In genomic region chr10:78194539-78195402, GRCh38 we compare ENCODE assay signal across 21 cellular contexts.
DNase-seq lines count a peak whose midpoint lies in the region; ATAC-seq, FAIRE-seq and TF ChIP-seq lines count a peak whose summit lies in the region.
"Had no signal": no experiment of that assay in that cellular context is flagged by ENCODE, and none has a peak within 500 bp of the region (broad histone marks: within the 10 kb centered on the region; RNA-seq: fewer than 3 reads in every experiment).

No MANE protein-coding gene starts in this region.

- DNase-seq in NCI-H2081 (lab: John Stamatoyannopoulos, UW) = peak; percentile 54 to 77
- no peak for DNase-seq in NCI-H2081 treated with DMSO at 0.1 percent for 48 hours (lab: John Stamatoyannopoulos, UW)
- peak; percentile 85 for DNase-seq in NCI-H69 (lab: John Stamatoyannopoulos, UW)
- DNase-seq in cardiac fibroblast (ENCODE audit: low read depth in 2 of 2) = peak; percentile 8 to 20
- peak; percentile 55 for DNase-seq in posterior vena cava (ENCODE audit: low spot score)
- no peak for DNase-seq in HepG2 (ENCODE audit: low spot score)
- no peak for DNase-seq in HuH-7 (ENCODE audit: low spot score)
- DNase-seq in chondrocyte (ENCODE audit: low spot score) = no peak
- DNase-seq: 8988T; activated CD4-positive, alpha-beta T cell treated with anti-CD3 and anti-CD28 coated beads, Interleukin-2, amount 50 U/mL, for 1 hour; activated T-cell treated with anti-CD3 and anti-CD28 coated beads, Interleukin-2, amount 50 U/mL, for 48 hours; amniotic stem cell; Caco-2; H7; islet precursor cell; MV-4-11; NCI-H446 treated with DMSO at 0.1 percent for 48 hours; ovary; PC-9; T-helper 17 cell had no signal

- no peaks in the 10 kb centered on the region for H3K4me1 ChIP-seq in HepG2 (ENCODE audit: insufficient read depth, low read length)
- H3K4me1 ChIP-seq: Caco-2, suprapubic skin had no signal

- no peaks in the 10 kb centered on the region for H3K4me1 Mint-ChIP-seq in chondrocyte (ENCODE audit: low read depth)
- H3K4me1 Mint-ChIP-seq: T-helper 17 cell had no signal

- H3K4me3 ChIP-seq in cardiac fibroblast (replicated peaks in 1 of 2; ENCODE audit: low read depth in 2 of 2, low read length in 2 of 2) (no peak overlapping the region), HepG2 (replicated peaks in 1 of 3; ENCODE audit: insufficient read depth in 1 of 3, low read depth in 2 of 3, low read length in 3 of 3) (no peak overlapping the region)
- H3K4me3 ChIP-seq: ovary, PC-9, suprapubic skin had no signal

- no peak overlapping the region for H3K27ac ChIP-seq in HepG2 (ENCODE audit: extremely low read length, insufficient read depth, low read length)
- H3K27ac ChIP-seq: ovary, PC-9, suprapubic skin had no signal

- H3K79me2 ChIP-seq in HepG2 (ENCODE audit: insufficient read depth, low read length) = no peaks in the 10 kb centered on the region

- TF ChIP-seq CTCF in cardiac fibroblast (IDR thresholded peaks at IDR 0.05; ENCODE audit: low read depth, low read length) = no peak
- no peak for TF ChIP-seq CTCF in HepG2 (CRISPR knock-in tag; IDR thresholded peaks at IDR 0.05)
- no peak for TF ChIP-seq CTCF in chondrocyte (IDR thresholded peaks at IDR 0.05)

- no peak overlapping the region for H3K4me2 ChIP-seq in HepG2 (ENCODE audit: low read depth, low read length)
- H3K4me2 ChIP-seq: PC-9 had no signal

- TF ChIP-seq POLR2A in HepG2 (IDR thresholded peaks at IDR 0.05; ENCODE audit: insufficient read depth in 1 of 2, low read depth in 2 of 2, low read length in 2 of 2) = no peak

- 9% methylated on average over 4 of the region's 10 CpGs for WGBS in HepG2 (ENCODE audit: low lambda C conversion rate)

- no peak overlapping the region for H3K27ac Mint-ChIP-seq in chondrocyte (ENCODE audit: unreplicated experiment)
- H3K27ac Mint-ChIP-seq: T-helper 17 cell had no signal

- peaks cover 20% of the 10 kb centered on the region for H3K27me3 Mint-ChIP-seq in chondrocyte (ENCODE audit: low read depth)

- H2AFZ ChIP-seq in HepG2 (ENCODE audit: low read length) = no peak overlapping the region
- H2AFZ ChIP-seq: PC-9 had no signal

- no peak overlapping the region for H3K4me3 Mint-ChIP-seq in chondrocyte (ENCODE audit: unreplicated experiment)
- H3K4me3 Mint-ChIP-seq: T-helper 17 cell had no signal

- no peaks in the 10 kb centered on the region; the same call in 1 of the 2 replicates for H3K9me3 ChIP-seq in HepG2 (ENCODE audit: low read length)
- H3K9me3 ChIP-seq: ovary, suprapubic skin had no signal

- in situ Hi-C loops in HepG2 (cut with HindIII; ENCODE audit: extremely low pct_ligation_motif_present, low pct_unique_long_range_greater_than_20kb) = no loop called here

- no peak for ATAC-seq in HepG2
- ATAC-seq: T-helper 17 cell had no signal

- H3K27me3 ChIP-seq in HepG2 (ENCODE audit: control insufficient read depth in 1 of 2, insufficient read depth in 2 of 2, low read length in 2 of 2) = peaks cover 3 to 14% of the 10 kb centered on the region in 2 experiments; a peak in 3 of 5 replicates
- H3K27me3 ChIP-seq: ovary had no signal

- TF ChIP-seq RAD21 in HepG2 (CRISPR knock-in tag; IDR thresholded peaks at IDR 0.05) = no peak

- peaks cover 3% of the 10 kb centered on the region for H3K36me3 Mint-ChIP-seq in chondrocyte (ENCODE audit: low read depth)

- no peaks in the 10 kb centered on the region for H3K36me3 ChIP-seq in HepG2 (replicated peaks in 1 of 2; ENCODE audit: control insufficient read depth in 1 of 2, insufficient read depth in 2 of 2, low read length in 2 of 2)
- H3K36me3 ChIP-seq: ovary, suprapubic skin had no signal

- H3K9ac ChIP-seq in HepG2 (ENCODE audit: insufficient read depth, low read depth, low read length) = no peak overlapping the region

- intact Hi-C loops in posterior vena cava (cut with DNase I) = no loop called here
- intact Hi-C loops in HepG2 (cut with micrococcal nuclease; ENCODE audit: unreplicated experiment) = loop anchor here (5.0 kb wide), 1 partner anchor 748 kb away; no protein-coding TSS in a partner anchor

- BruUV-seq in HepG2 (replicated peaks; lab: Mats Ljungman, UMichigan) = no TSS peak

- no peak for FAIRE-seq in HepG2 (lab: Jason Lieb, UNC)

- TF ChIP-seq EP300 in HepG2 (IDR thresholded peaks at IDR 0.05; ENCODE audit: low read depth in 2 of 2, low read length in 2 of 2) (no peak), HepG2 (CRISPR knock-in tag; IDR thresholded peaks at IDR 0.05; ENCODE audit: borderline replicate concordance) (no peak)

- POLR2A ChIA-PET in HepG2 (lab: Yijun Ruan, JAX) = no interaction called here

- no peaks in the 10 kb centered on the region for H4K20me1 ChIP-seq in HepG2 (ENCODE audit: insufficient read depth, low read length)

- CTCF ChIA-PET in HepG2 (lab: Yijun Ruan, JAX; ENCODE audit: low intra/inter-chr PET ratio, low total read pairs) = no interaction called here

- peaks cover 4% of the 10 kb centered on the region for H3K9me3 Mint-ChIP-seq in chondrocyte (ENCODE audit: low read depth)

TF ChIP-seq in HepG2, 621 proteins besides CTCF, POLR2A, EP300 and RAD21:
- TF ChIP-seq KMT2A (CRISPR knock-in tag; IDR thresholded peaks at IDR 0.05) (no peak), ESRRA (CRISPR knock-in tag; IDR thresholded peaks at IDR 0.05; ENCODE audit: low read depth) (no peak)

Comparison
In these comparisons a context has a peak if more than half of its experiments do, and no peak if none do; other contexts are left out.
1. DNase-seq: peak in NCI-H2081 (2 of 2), NCI-H69 (single experiment), cardiac fibroblast (2 of 2) and posterior vena cava (single experiment); none in NCI-H2081 treated with DMSO at 0.1 percent for 48 hours (single experiment), HepG2 (single experiment), HuH-7 (single experiment) and chondrocyte (single experiment).